ENCODE assay signal across 30 cellular contexts in the genomic region with DNA sequence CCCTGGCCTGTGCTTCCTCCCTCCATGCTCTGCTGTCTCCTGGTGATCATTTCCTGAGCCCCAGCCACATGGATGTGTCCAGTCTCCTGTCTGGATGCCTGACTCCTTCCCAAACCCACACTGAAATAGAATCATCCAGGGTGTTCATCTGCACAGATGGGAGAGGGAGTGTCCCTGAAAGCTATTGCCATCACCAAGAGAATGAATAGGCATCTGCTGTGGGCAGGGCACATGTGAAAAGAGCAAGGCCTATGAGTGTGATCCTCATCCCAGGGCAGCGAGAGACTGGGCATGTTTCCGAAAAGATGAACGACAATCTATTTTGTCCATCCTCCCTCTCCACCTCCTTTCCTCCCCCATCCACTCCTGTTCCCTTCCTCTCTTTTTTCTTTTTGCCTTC. TPM values are rescaled to one million over a fixed set of nuclear protein-coding genes. Genes with fewer than 3 reads are reported as not detected.
"Had no signal": no experiment of that assay in that cellular context is flagged by ENCODE, and none has a peak within 500 bp of the region (broad histone marks: within the 10 kb centered on the region; RNA-seq: fewer than 3 reads in every experiment).

No MANE protein-coding gene starts in this region.

- H3K9ac ChIP-seq: SK-N-SH had no signal

- H3K4me3 ChIP-seq: body of pancreas, breast epithelium, MG63, Peyer's patch, SJSA1 had no signal

- DNase-seq: activated CD4-positive, alpha-beta T cell treated with anti-CD3 and anti-CD28 coated beads, Interleukin-2, amount 10 ng/mL, durations not matched to agents 24 days and 14 days; activated CD4-positive, alpha-beta T cell treated with anti-CD3 and anti-CD28 coated beads, Interleukin-2, amount 50 U/mL, for 4 hours; activated CD8-positive, alpha-beta T cell treated with anti-CD3 and anti-CD28 coated beads for 36 hours; activated effector memory CD4-positive, alpha-beta T cell treated with anti-CD3 and anti-CD28 coated beads, Interleukin-2, amount 50 U/mL, for 16 hours; activated naive CD4-positive, alpha-beta T cell; activated naive CD8-positive, alpha-beta T cell treated with anti-CD3 and anti-CD28 coated beads, Interleukin-2, amount 10 ng/mL, durations not matched to agents 7 days and 5 days; activated T-cell treated with anti-CD3 and anti-CD28 coated beads, Interleukin-2, amount 50 U/mL, for 1 hour; activated T-cell treated with anti-CD3 and anti-CD28 coated beads, Interleukin-2, amount 50 U/mL, for 72 hours; body of pancreas; cerebellar nuclear complex; Kasumi-1; KG1; MG63; NCI-H1048; NCI-H1105 treated with DMSO at 0.1 percent for 48 hours; NCI-H1436; NCI-H187 treated with DMSO at 0.1 percent for 48 hours; NCI-H2081 treated with DMSO at 0.1 percent for 48 hours; NCI-H526 treated with DMSO at 0.1 percent for 48 hours; NK-92 treated with Interleukin-12 subunit alpha and Interleukin-12 subunit beta, amount 100 ng/mL, for 24 hours; PC-3; Peyer's patch; RPMI8226; SHP77 treated with DMSO at 0.1 percent for 48 hours; SK-N-SH had no signal

- H3K36me3 ChIP-seq: breast epithelium, MG63, Peyer's patch, SJSA1 had no signal

- H3K27ac ChIP-seq: body of pancreas, breast epithelium, Peyer's patch, SJSA1 had no signal

- H3K9me3 ChIP-seq: body of pancreas, breast epithelium, MG63, Peyer's patch, SJSA1, SK-N-SH had no signal

- H3K4me2 ChIP-seq: SK-N-SH had no signal

- H3K4me1 ChIP-seq: SJSA1 had no signal

RNA-seq across cellular contexts. Expression of a gene that starts 5.0 kb away (rescaled TPM):
- total RNA-seq: activated CD4-positive, alpha-beta T cell treated with anti-CD3 and anti-CD28 coated beads, Interleukin-2, amount 10 ng/mL, durations not matched to agents 24 days and 14 days; activated CD8-positive, alpha-beta memory T cell treated with anti-CD3 and anti-CD28 coated beads for 36 hours; activated CD8-positive, alpha-beta T cell treated with anti-CD3 and anti-CD28 coated beads for 36 hours; activated naive CD8-positive, alpha-beta T cell treated with anti-CD3 and anti-CD28 coated beads, Interleukin-2, amount 10 ng/mL, durations not matched to agents 7 days and 5 days; activated T-cell treated with anti-CD3 and anti-CD28 coated beads, Interleukin-2, amount 50 U/mL, for 72 hours; activated T-helper 17 cell treated with anti-CD3 and anti-CD28 coated beads, Interleukin-2, amount 50 U/mL, for 72 hours; astrocyte; PC-3; Peyer's patch; SJSA1 had no signal
- polyA plus RNA-seq: SK-N-SH had no signal
